15 cellular contexts compared by ENCODE assay signal in the genomic region with DNA sequence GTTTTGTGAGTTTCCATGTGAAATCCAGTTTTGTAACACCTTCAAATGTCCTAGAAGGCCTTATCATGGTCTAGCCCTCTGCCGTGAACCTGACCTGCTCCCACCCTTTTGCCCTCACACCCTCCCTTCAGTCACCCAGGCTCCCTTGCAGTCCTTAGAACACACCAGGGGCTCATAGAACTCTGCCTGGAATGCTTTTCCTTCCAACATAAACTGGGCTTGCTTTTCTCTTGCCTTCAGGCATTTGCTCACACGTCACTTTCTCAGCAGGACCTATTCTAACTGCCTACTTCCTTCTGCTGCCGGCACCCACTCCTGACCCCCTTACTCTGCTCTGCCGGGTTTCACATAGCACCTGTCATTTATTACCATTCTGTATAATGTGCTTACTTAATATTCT.
"Had no signal": no experiment of that assay in that cellular context is flagged by ENCODE, and none has a peak within 500 bp of the region (broad histone marks: within the 10 kb centered on the region; RNA-seq: fewer than 3 reads in every experiment).

No MANE protein-coding gene starts in this region.

- H3K27ac Mint-ChIP-seq: activated CD8-positive, alpha-beta memory T cell treated with anti-CD3 and anti-CD28 coated beads, Interleukin-2, amount 10 ng/mL, durations not matched to agents 7 days and 5 days; activated naive CD4-positive, alpha-beta T cell treated with anti-CD3 and anti-CD28 coated beads, Interleukin-2, amount 50 U/mL, for 24 hours; nephron had no signal

- H3K27me3 Mint-ChIP-seq: activated naive CD4-positive, alpha-beta T cell treated with anti-CD3 and anti-CD28 coated beads, Interleukin-2, amount 50 U/mL, for 24 hours had no signal

- H3K27me3 ChIP-seq: adrenal gland, right atrium auricular region, upper lobe of right lung had no signal

- H3K4me1 Mint-ChIP-seq: activated CD8-positive, alpha-beta memory T cell treated with anti-CD3 and anti-CD28 coated beads, Interleukin-2, amount 10 ng/mL, durations not matched to agents 7 days and 5 days; activated naive CD4-positive, alpha-beta T cell treated with anti-CD3 and anti-CD28 coated beads, Interleukin-2, amount 50 U/mL, for 24 hours had no signal

- H3K9me3 ChIP-seq: adrenal gland, right atrium auricular region, upper lobe of right lung had no signal

- H3K36me3 ChIP-seq: adrenal gland, right atrium auricular region, upper lobe of right lung had no signal

- H3K36me3 Mint-ChIP-seq: activated CD8-positive, alpha-beta memory T cell treated with anti-CD3 and anti-CD28 coated beads, Interleukin-2, amount 10 ng/mL, durations not matched to agents 7 days and 5 days; activated naive CD4-positive, alpha-beta T cell treated with anti-CD3 and anti-CD28 coated beads, Interleukin-2, amount 50 U/mL, for 24 hours had no signal

- H3K27ac ChIP-seq: adrenal gland, right atrium auricular region, upper lobe of right lung had no signal

- H3K9me3 Mint-ChIP-seq: activated naive CD4-positive, alpha-beta T cell treated with anti-CD3 and anti-CD28 coated beads, Interleukin-2, amount 50 U/mL, for 24 hours; nephron; stimulated activated naive CD8-positive, alpha-beta T cell treated with anti-CD3 and anti-CD28 coated beads, Interleukin-15, amount 100 ng/mL, for 72 hours had no signal

- ATAC-seq: activated CD8-positive, alpha-beta memory T cell treated with anti-CD3 and anti-CD28 coated beads, Interleukin-2, amount 10 ng/mL, durations not matched to agents 7 days and 5 days; esophagus mucosa; left ventricle myocardium superior; stimulated activated naive CD8-positive, alpha-beta T cell treated with anti-CD3 and anti-CD28 coated beads, Interleukin-15, amount 100 ng/mL, for 72 hours; upper lobe of right lung had no signal

- H3K4me1 ChIP-seq: adrenal gland, upper lobe of right lung had no signal

- DNase-seq: activated CD4-positive, alpha-beta T cell treated with anti-CD3 and anti-CD28 coated beads, Interleukin-2, amount 50 U/mL, for 4 hours; activated CD4-positive, CD25-positive, alpha-beta regulatory T cell treated with anti-CD3 and anti-CD28 coated beads, Interleukin-2, amount 50 U/mL, for 72 hours; activated CD8-positive, alpha-beta memory T cell treated with anti-CD3 and anti-CD28 coated beads, Interleukin-2, amount 10 ng/mL, durations not matched to agents 7 days and 5 days; activated T-cell treated with anti-CD3 and anti-CD28 coated beads, Interleukin-2, amount 50 U/mL, for 1 hour; adrenal gland; left ventricle myocardium superior; occipital lobe; small intestine; stimulated activated naive CD8-positive, alpha-beta T cell treated with anti-CD3 and anti-CD28 coated beads, Interleukin-15, amount 100 ng/mL, for 72 hours; T-helper 9 cell; upper lobe of right lung had no signal

- H3K4me3 Mint-ChIP-seq: activated CD8-positive, alpha-beta memory T cell treated with anti-CD3 and anti-CD28 coated beads, Interleukin-2, amount 10 ng/mL, durations not matched to agents 7 days and 5 days; activated naive CD4-positive, alpha-beta T cell treated with anti-CD3 and anti-CD28 coated beads, Interleukin-2, amount 50 U/mL, for 24 hours; nephron; stimulated activated naive CD8-positive, alpha-beta T cell treated with anti-CD3 and anti-CD28 coated beads, Interleukin-15, amount 100 ng/mL, for 72 hours had no signal

- H3K4me3 ChIP-seq: adrenal gland, right atrium auricular region, upper lobe of right lung had no signal
